9 cellular contexts compared by ENCODE assay signal in the genomic region with DNA sequence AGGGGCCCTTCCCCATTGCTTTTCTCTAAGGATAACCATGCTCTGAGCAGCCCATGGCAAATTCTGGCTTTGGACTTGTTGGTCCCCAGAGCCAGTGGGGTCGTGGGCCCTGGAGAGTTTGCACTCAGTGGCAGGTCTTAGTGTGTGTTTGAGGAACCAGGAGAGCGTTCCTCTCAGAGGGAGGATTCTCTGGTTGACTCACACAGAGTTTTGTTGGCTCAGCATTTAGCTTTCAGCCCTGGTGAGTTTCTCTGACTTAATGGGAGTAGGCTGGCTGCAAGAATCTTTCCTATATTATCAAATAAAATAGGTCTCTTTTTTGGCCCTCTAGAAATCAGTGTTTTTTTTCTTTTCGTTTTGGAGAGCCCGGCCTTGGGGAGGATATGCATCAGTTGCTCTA. TPM values are rescaled to one million over a fixed set of nuclear protein-coding genes. Genes with fewer than 3 reads are reported as not detected.
DNase-seq lines count a peak whose midpoint lies in the region; ATAC-seq and TF ChIP-seq lines count a peak whose summit lies in the region.
"Had no signal": no experiment of that assay in that cellular context is flagged by ENCODE, and none has a peak within 500 bp of the region (broad histone marks: within the 10 kb centered on the region; RNA-seq: fewer than 3 reads in every experiment).

No MANE protein-coding gene starts in this region.

- no peak overlapping the region for H3K4me3 ChIP-seq in adrenal gland
- H3K4me3 ChIP-seq in tibial nerve, result no peak overlapping the region

- peak; percentile 67 for ATAC-seq in HG02885 (IDR thresholded peaks at IDR 0.05; ENCODE audit: poor library complexity, unreplicated experiment)
- ATAC-seq in HG03520 (IDR thresholded peaks at IDR 0.05; ENCODE audit: unreplicated experiment), result no peak

- H3K27me3 ChIP-seq in adrenal gland (no peaks in the 10 kb centered on the region), tibial nerve (no peaks in the 10 kb centered on the region)

- intact Hi-C loops in adrenal gland (cut with DNase I), result no loop called here

- H3K27ac ChIP-seq in adrenal gland (peak overlapping the region in 4 of 5 donors; percentile 65 to 94 (median 78)), tibial nerve (peak overlapping the region in 2 of 4 donors; percentile 64 to 69)

- no peaks in the 10 kb centered on the region for H3K9me3 ChIP-seq in adrenal gland (replicated peaks in 1 of 3)
- H3K9me3 ChIP-seq in tibial nerve, result peaks cover 0 to 8% (median 0%) of the 10 kb centered on the region in 4 donors

- TF ChIP-seq CTCF in adrenal gland (IDR thresholded peaks at IDR 0.05) (no peak), tibial nerve (IDR thresholded peaks at IDR 0.05) (no peak)

- DNase-seq in Caki2 (ENCODE audit: low read depth), result peak; percentile 18
- DNase-seq in adrenal gland, result peak in 6 of 7 donors; percentile 49 to 63 (median 56)
- DNase-seq in medulla oblongata (ENCODE audit: extremely low spot score), result peak; percentile 54
- no peak for DNase-seq in HCEC 1CT
- DNase-seq in tibial nerve (ENCODE audit: low spot score in 2 of 2), result no peak
- no peak for DNase-seq in activated CD8-positive, alpha-beta memory T cell treated with anti-CD3 and anti-CD28 coated beads, Interleukin-2, amount 50 U/mL, for 4 hours
- DNase-seq: midbrain had no signal

- 33 to 37% (median 36%) methylated on average over 4 of the region's 4 CpGs for WGBS in adrenal gland, 4 donors
- 55 to 57% methylated on average over 4 of the region's 4 CpGs for WGBS in tibial nerve, 2 donors

- TF ChIP-seq POLR2A in adrenal gland (IDR thresholded peaks at IDR 0.05), result peak in 1 of 2 donors; percentile 15
- no peak for TF ChIP-seq POLR2A in tibial nerve (IDR thresholded peaks at IDR 0.05)

- H3K4me1 ChIP-seq in adrenal gland (replicated peaks in 1 of 2), result peaks cover 27 to 28% of the 10 kb centered on the region in 2 donors
- peaks cover 0 to 30% (median 11%) of the 10 kb centered on the region in 4 donors for H3K4me1 ChIP-seq in tibial nerve

- no peaks in the 10 kb centered on the region for H3K36me3 ChIP-seq in adrenal gland (replicated peaks in 1 of 2)
- no peaks in the 10 kb centered on the region for H3K36me3 ChIP-seq in tibial nerve

- in situ Hi-C loops in Caki2 (cut with HindIII; ENCODE audit: low pct_unique_long_range_greater_than_20kb, low sequenced_read_pairs), result no loop called here

- TF ChIP-seq EP300 in tibial nerve (IDR thresholded peaks at IDR 0.05), result no peak

RNA-seq across cellular contexts. Expression of a gene that starts 20.9 kb away (rescaled TPM):
- 0.37 TPM in 1 of 2 replicates, not detected in the other for total RNA-seq in Caki2 (2014; rRNA removed; shearing (Covaris generic); ENCODE audit: low replicate concordance)
- total RNA-seq in adrenal gland (10 to 100 TPM in 5 of 8 donors, 1 to 10 TPM in 3; 2.5 to 41.0 (median 11.5) TPM), tibial nerve (10 to 100 TPM in 1 of 4 donors, 1 to 10 TPM in 3; 1.5 to 10.8 (median 2.6) TPM)
- polyA plus RNA-seq in adrenal gland, result 10 to 100 TPM in 1 of 3 donors, 1 to 10 TPM in 2; 3.0 to 13.4 (median 3.4) TPM

Comparison
In these comparisons a context has a peak if more than half of its experiments do, and no peak if none do; other contexts are left out.
1. DNase-seq: peak in Caki2 (single experiment), adrenal gland (6 of 7) and medulla oblongata (single experiment); none in HCEC 1CT (single experiment), tibial nerve (0 of 2) and activated CD8-positive, alpha-beta memory T cell treated with anti-CD3 and anti-CD28 coated beads, Interleukin-2, amount 50 U/mL, for 4 hours (single experiment).